Comparison of ENCODE assay signal across 1 cellular context in genomic region chr5:24388448-24388847, GRCh38.
A peak's percentile ranks its signal among the peaks of the same experiment; 100 is the strongest.
TF ChIP-seq lines count a peak whose summit lies in the region.

No MANE protein-coding gene starts in this region.

TF ChIP-seq in HepG2, 621 proteins besides CTCF, POLR2A, EP300 and RAD21:
- TF ChIP-seq HMGXB3 (CRISPR knock-in tag; IDR thresholded peaks at IDR 0.05; ENCODE audit: borderline replicate concordance) (no peak), TRIM24 (CRISPR knock-in tag; IDR thresholded peaks at IDR 0.05) (0 out of 2 replicates have a peak, but pooled peaks have one; percentile 36), ZNF496 (CRISPR knock-in tag; IDR thresholded peaks at IDR 0.05; ENCODE audit: insufficient replicate concordance) (no peak), CEBPB (IDR thresholded peaks at IDR 0.05; ENCODE audit: borderline replicate concordance, low read depth, low read length) (peak; percentile 52; the same call in 1 of the 2 replicates)
- TF ChIP-seq, protein P1, sequence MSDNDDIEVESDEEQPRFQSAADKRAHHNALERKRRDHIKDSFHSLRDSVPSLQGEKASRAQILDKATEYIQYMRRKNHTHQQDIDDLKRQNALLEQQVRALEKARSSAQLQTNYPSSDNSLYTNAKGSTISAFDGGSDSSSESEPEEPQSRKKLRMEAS (IDR thresholded peaks at IDR 0.05), result no peak
